In the genomic region with DNA sequence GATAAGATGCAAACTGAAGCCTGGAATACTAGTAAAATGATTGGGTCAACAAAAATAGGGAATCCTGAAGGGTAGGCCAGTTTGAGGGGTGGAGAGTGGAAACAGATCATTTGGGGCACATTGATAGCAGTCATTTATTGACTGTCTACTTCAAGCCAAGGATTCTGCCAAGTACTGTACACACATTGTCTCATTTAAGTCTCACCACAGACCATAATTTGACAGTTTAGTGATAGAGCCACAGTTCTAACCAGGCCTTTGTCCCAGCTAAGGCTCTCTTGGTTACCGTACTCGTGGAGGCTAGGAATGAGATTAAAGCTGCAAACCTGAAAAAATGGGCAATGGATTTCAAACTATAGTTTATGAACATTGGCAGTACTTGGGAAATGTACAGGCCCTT, we compare ENCODE assay signal across 15 cellular contexts. TPM values are rescaled to one million over a fixed set of nuclear protein-coding genes. Genes with fewer than 3 reads are reported as not detected.
DNase-seq lines count a peak whose midpoint lies in the region; ATAC-seq, FAIRE-seq and TF ChIP-seq lines count a peak whose summit lies in the region.
"Had no signal": no experiment of that assay in that cellular context is flagged by ENCODE, and none has a peak within 500 bp of the region (broad histone marks: within the 10 kb centered on the region; RNA-seq: fewer than 3 reads in every experiment).

No MANE protein-coding gene starts in this region.

- H3K56ac ChIP-seq in mesendoderm (ENCODE audit: low read length) = no peak overlapping the region

- H3K36me3 Mint-ChIP-seq in CD4-positive, CD25-positive, alpha-beta regulatory T cell = peaks cover 19% of the 10 kb centered on the region

- no peak overlapping the region for H3K4ac ChIP-seq in mesendoderm (ENCODE audit: low read depth, low read length)

- CTCF ChIA-PET in A549 (lab: Yijun Ruan, JAX) = interaction anchor here (2.6 to 3.1 kb wide), 2 partner anchors 11 to 109 kb away, joined by 9 to 12 read pairs; a partner anchor contains a TSS

- peaks cover 51% of the 10 kb centered on the region for H3K4me1 ChIP-seq in A549
- peaks cover 57% of the 10 kb centered on the region for H3K4me1 ChIP-seq in CD4-positive, CD25-positive, alpha-beta regulatory T cell (ENCODE audit: control insufficient read depth, insufficient read depth, low read length, poor library complexity, severe bottlenecking)
- peaks cover 2% of the 10 kb centered on the region for H3K4me1 ChIP-seq in mesendoderm (ENCODE audit: control insufficient read depth, low read depth, low read length)

- H2BK5ac ChIP-seq in mesendoderm (ENCODE audit: low read length) = no peak overlapping the region

- TF ChIP-seq CTCF in A549 (IDR thresholded peaks at IDR 0.05) = no peak

- H3K4me1 Mint-ChIP-seq in CD4-positive, CD25-positive, alpha-beta regulatory T cell = peaks cover 35 to 79% (median 65%) of the 10 kb centered on the region in 4 donors

- no peaks in the 10 kb centered on the region for H3K27me3 Mint-ChIP-seq in CD4-positive, CD25-positive, alpha-beta regulatory T cell

- no peak overlapping the region for H2BK120ac ChIP-seq in mesendoderm (ENCODE audit: low read depth, low read length)

- no peak overlapping the region for H4K8ac ChIP-seq in mesendoderm (ENCODE audit: low read depth, low read length)

- H3K9ac ChIP-seq in SK-N-MC (ENCODE audit: insufficient read length) (no peak overlapping the region), mesendoderm (ENCODE audit: low read length) (peak overlapping the region; percentile 5)

- H3K4me3 ChIP-seq in A549 (no peak overlapping the region), SK-N-MC (no peak overlapping the region), mesendoderm (ENCODE audit: low read length) (no peak overlapping the region)
- no peak overlapping the region for H3K4me3 ChIP-seq in CD4-positive, CD25-positive, alpha-beta regulatory T cell (ENCODE audit: low read depth, low read length)

- POLR2A ChIA-PET in A549 (lab: Yijun Ruan, JAX) = no interaction called here

- H3K23ac ChIP-seq in mesendoderm (ENCODE audit: low read length) = peak overlapping the region; percentile 69

- H3K79me1 ChIP-seq in mesendoderm (ENCODE audit: low read length) = peaks cover 14% of the 10 kb centered on the region

- TF ChIP-seq EP300 in A549 (IDR thresholded peaks at IDR 0.05) = no peak

- peaks cover 13% of the 10 kb centered on the region for H3K36me3 ChIP-seq in CD4-positive, CD25-positive, alpha-beta regulatory T cell (ENCODE audit: control insufficient read depth, insufficient read depth, low read length)
- H3K36me3 ChIP-seq in SK-N-MC (ENCODE audit: insufficient read depth, low read length) (peaks cover 34% of the 10 kb centered on the region), mesendoderm (ENCODE audit: control insufficient read depth, insufficient read depth, low read length) (peaks cover 4% of the 10 kb centered on the region)

- no peak overlapping the region for H4K5ac ChIP-seq in mesendoderm (ENCODE audit: low read length)

- no peak overlapping the region for H2AK5ac ChIP-seq in mesendoderm (ENCODE audit: low read length)

- no peak overlapping the region for H3K18ac ChIP-seq in mesendoderm (ENCODE audit: low read length)

- H3K27ac Mint-ChIP-seq in CD4-positive, CD25-positive, alpha-beta regulatory T cell = peak overlapping the region; percentile 15 to 51 (median 50)

- peaks cover 0 to 1% (median 0%) of the 10 kb centered on the region in 7 donors for H3K9me3 Mint-ChIP-seq in CD4-positive, CD25-positive, alpha-beta regulatory T cell

- FAIRE-seq in A549 (lab: Jason Lieb, UNC) = no peak
- FAIRE-seq: endometrium, GM12892, H1 had no signal

- 100% methylated on average over 2 of the region's 2 CpGs for WGBS in A549 (ENCODE audit: missing lambda C conversion rate)
- no CpG with 5 or more reads among the region's 2 CpGs for WGBS in mesendoderm (ENCODE audit: extremely low coverage, insufficient coverage, low lambda C conversion rate)

- DNase-seq in A549 (ENCODE audit: low read depth in 1 of 2, low spot score in 1 of 2) (no peak), SK-N-MC (ENCODE audit: low read depth, low spot score) (no peak), mesendoderm (no peak), NCI-H2029 (lab: John Stamatoyannopoulos, UW) (no peak), 8988T (no peak)
- no peak for DNase-seq in CD4-positive, CD25-positive, alpha-beta regulatory T cell
- DNase-seq: activated CD4-positive, alpha-beta T cell treated with anti-CD3 and anti-CD28 coated beads, Interleukin-2, amount 50 U/mL, for 48 hours; GF-D8; NCI-H1048; NCI-H69; stimulated activated CD4-positive, alpha-beta T cell treated with anti-CD3 and anti-CD28 coated beads, Interleukin-2, amount 100 ng/mL, for 24 hours had no signal

- no peak for ATAC-seq in A549
- ATAC-seq in CD4-positive, CD25-positive, alpha-beta regulatory T cell (ENCODE audit: low read depth in 2 of 2) = peak in 1 of 2 donors; percentile 34
- no peak for ATAC-seq in HG03159 (IDR thresholded peaks at IDR 0.05; ENCODE audit: unreplicated experiment)

- no peaks in the 10 kb centered on the region for H3K9me3 ChIP-seq in A549
- no peaks in the 10 kb centered on the region for H3K9me3 ChIP-seq in CD4-positive, CD25-positive, alpha-beta regulatory T cell (ENCODE audit: control insufficient read depth in 2 of 2, low read length in 2 of 2)
- H3K9me3 ChIP-seq in SK-N-MC (ENCODE audit: low read depth, low read length) = no peaks in the 10 kb centered on the region

- no peaks in the 10 kb centered on the region for H3K27me3 ChIP-seq in CD4-positive, CD25-positive, alpha-beta regulatory T cell (ENCODE audit: control insufficient read depth, insufficient read depth, low read length)
- no peaks in the 10 kb centered on the region for H3K27me3 ChIP-seq in mesendoderm (ENCODE audit: insufficient read depth, low read length, poor library complexity)

- no peak for TF ChIP-seq RAD21 in A549 (conservative IDR thresholded peaks at IDR 0.05 in 1 of 2, IDR thresholded peaks at IDR 0.05 in 1 of 2)

- H3K4me2 ChIP-seq in A549 (peak overlapping the region; percentile 3; the same call in 1 of the 3 replicates), mesendoderm (ENCODE audit: low read length) (no peak overlapping the region)

- TF ChIP-seq POLR2A in A549 (IDR thresholded peaks at IDR 0.05; ENCODE audit: low read length) = no peak

- peak overlapping the region in 2 of 4 donors; percentile 11 to 33 for H3K4me3 Mint-ChIP-seq in CD4-positive, CD25-positive, alpha-beta regulatory T cell

- H2BK15ac ChIP-seq in mesendoderm (replicated peaks; ENCODE audit: low read depth) = no peak overlapping the region

- H3K27ac ChIP-seq in A549 (no peak overlapping the region), SK-N-MC (peak overlapping the region; percentile 0; the same call in 1 of the 2 replicates), mesendoderm (ENCODE audit: low read depth, low read length) (no peak overlapping the region)
- no peak overlapping the region for H3K27ac ChIP-seq in CD4-positive, CD25-positive, alpha-beta regulatory T cell (ENCODE audit: insufficient read depth, low read length, poor library complexity, severe bottlenecking)

- peaks cover 56% of the 10 kb centered on the region for H3K79me2 ChIP-seq in mesendoderm (ENCODE audit: control insufficient read depth, insufficient read depth, low read length)

TF ChIP-seq in A549, 52 proteins besides CTCF, POLR2A, EP300 and RAD21 (continues in another document):
- TF ChIP-seq MYC (IDR thresholded peaks at IDR 0.05; ENCODE audit: borderline replicate concordance, low read length) (no peak), CBX2 (IDR thresholded peaks at IDR 0.05; ENCODE audit: borderline replicate concordance, low read depth) (no peak), RFX5 (IDR thresholded peaks at IDR 0.05) (no peak), HOXB13 (CRISPR knock-in tag; IDR thresholded peaks at IDR 0.05; ENCODE audit: low read depth) (no peak), NR3C1 (IDR thresholded peaks at IDR 0.05) (no peak), RNF2 (IDR thresholded peaks at IDR 0.05; ENCODE audit: borderline replicate concordance, low read depth) (no peak), ZC3H11A (IDR thresholded peaks at IDR 0.05) (no peak)
- TF ChIP-seq, protein P1, sequence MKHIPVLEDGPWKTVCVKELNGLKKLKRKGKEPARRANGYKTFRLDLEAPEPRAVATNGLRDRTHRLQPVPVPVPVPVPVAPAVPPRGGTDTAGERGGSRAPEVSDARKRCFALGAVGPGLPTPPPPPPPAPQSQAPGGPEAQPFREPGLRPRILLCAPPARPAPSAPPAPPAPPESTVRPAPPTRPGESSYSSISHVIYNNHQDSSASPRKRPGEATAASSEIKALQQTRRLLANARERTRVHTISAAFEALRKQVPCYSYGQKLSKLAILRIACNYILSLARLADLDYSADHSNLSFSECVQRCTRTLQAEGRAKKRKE (CRISPR knock-in tag; IDR thresholded peaks at IDR 0.05; ENCODE audit: low read depth) = no peak

RNA-seq across cellular contexts. Expression of a gene that starts 11.2 kb away (rescaled TPM):
- polyA plus RNA-seq in A549 (2011; rRNA removed) (14.0 and 15.0 TPM in 2 replicates), A549 (2017; fragmentation: RNase III; extraction: RNeasy Plus Mini Kit Qiagen cat#74134 plus additional on column Dnase treatment) (8.0 to 8.7 TPM (median 8.2 TPM) in 3 replicates)
- 6.8 and 8.0 TPM in 2 replicates for polyA plus RNA-seq in A549 (2012; cell fraction: cytosol; rRNA removed)
- polyA plus RNA-seq in A549 (2012; cell fraction: nucleus; rRNA removed) = 8.3 and 9.2 TPM in 2 replicates
- 67.6 and 83.1 TPM in 2 replicates for polyA minus RNA-seq in A549 (2011; rRNA and poly(A)+ RNA removed)
- total RNA-seq in CD4-positive, CD25-positive, alpha-beta regulatory T cell = 53.3 TPM
- 10 to 100 TPM in 3 of 4 donors, 1 to 10 TPM in 1; 7.5 to 12.9 (median 11.6) TPM for polyA plus RNA-seq in CD4-positive, CD25-positive, alpha-beta regulatory T cell
- 14.9 TPM for polyA plus RNA-seq in mesendoderm (2013, experiment 1 of 2)
- polyA plus RNA-seq in mesendoderm (2013, experiment 2 of 2) = 14.0 TPM

RNA-seq across cellular contexts. Expression of a gene that starts 40.5 kb away (rescaled TPM):
- polyA plus RNA-seq in A549 (2011; rRNA removed) (176 and 188 TPM in 2 replicates), A549 (2017; fragmentation: RNase III; extraction: RNeasy Plus Mini Kit Qiagen cat#74134 plus additional on column Dnase treatment) (47.2 to 71.8 TPM (median 61.0 TPM) in 3 replicates)
- polyA plus RNA-seq in A549 (2012; cell fraction: cytosol; rRNA removed) = 15.3 and 21.3 TPM in 2 replicates
- polyA plus RNA-seq in A549 (2012; cell fraction: nucleus; rRNA removed) = 7.4 and 12.9 TPM in 2 replicates
- polyA minus RNA-seq in A549 (2011; rRNA and poly(A)+ RNA removed) = 96.7 and 113 TPM in 2 replicates
- not detected for total RNA-seq in CD4-positive, CD25-positive, alpha-beta regulatory T cell
- under 1 TPM; 0.31 to 0.73 (median 0.65) TPM for polyA plus RNA-seq in CD4-positive, CD25-positive, alpha-beta regulatory T cell
- 0.28 TPM for polyA plus RNA-seq in mesendoderm (2013, experiment 1 of 2)
- polyA plus RNA-seq in mesendoderm (2013, experiment 2 of 2) = 0.29 TPM

RNA-seq across cellular contexts. Expression of a gene that starts 57.1 kb away (rescaled TPM):
- polyA plus RNA-seq in A549 (2011; rRNA removed) (256 and 314 TPM in 2 replicates), A549 (2017; fragmentation: RNase III; extraction: RNeasy Plus Mini Kit Qiagen cat#74134 plus additional on column Dnase treatment) (217 to 254 TPM (median 251 TPM) in 3 replicates)
- polyA plus RNA-seq in A549 (2012; cell fraction: cytosol; rRNA removed) = 293 and 304 TPM in 2 replicates
- 86.8 and 153 TPM in 2 replicates for polyA plus RNA-seq in A549 (2012; cell fraction: nucleus; rRNA removed)
- 59.2 and 75.3 TPM in 2 replicates for polyA minus RNA-seq in A549 (2011; rRNA and poly(A)+ RNA removed)
- 79.3 TPM for total RNA-seq in CD4-positive, CD25-positive, alpha-beta regulatory T cell
- polyA plus RNA-seq in CD4-positive, CD25-positive, alpha-beta regulatory T cell = 100 to 1,000 TPM; 289 to 409 (median 303) TPM
- polyA plus RNA-seq in mesendoderm (2013, experiment 1 of 2) = 171 TPM
- polyA plus RNA-seq in mesendoderm (2013, experiment 2 of 2) = 171 TPM

Comparison
In these comparisons a context has a peak if more than half of its experiments do, and no peak if none do; other contexts are left out.
1. RNA of a gene that starts 40.5 kb away (polyA plus RNA-seq): 7.4 to 188 TPM in A549; 0.31 to 0.73 TPM in CD4-positive, CD25-positive, alpha-beta regulatory T cell; every median in the first group is over 4 times any median in the second.